ENCODE assay signal across 15 cellular contexts in the genomic region with DNA sequence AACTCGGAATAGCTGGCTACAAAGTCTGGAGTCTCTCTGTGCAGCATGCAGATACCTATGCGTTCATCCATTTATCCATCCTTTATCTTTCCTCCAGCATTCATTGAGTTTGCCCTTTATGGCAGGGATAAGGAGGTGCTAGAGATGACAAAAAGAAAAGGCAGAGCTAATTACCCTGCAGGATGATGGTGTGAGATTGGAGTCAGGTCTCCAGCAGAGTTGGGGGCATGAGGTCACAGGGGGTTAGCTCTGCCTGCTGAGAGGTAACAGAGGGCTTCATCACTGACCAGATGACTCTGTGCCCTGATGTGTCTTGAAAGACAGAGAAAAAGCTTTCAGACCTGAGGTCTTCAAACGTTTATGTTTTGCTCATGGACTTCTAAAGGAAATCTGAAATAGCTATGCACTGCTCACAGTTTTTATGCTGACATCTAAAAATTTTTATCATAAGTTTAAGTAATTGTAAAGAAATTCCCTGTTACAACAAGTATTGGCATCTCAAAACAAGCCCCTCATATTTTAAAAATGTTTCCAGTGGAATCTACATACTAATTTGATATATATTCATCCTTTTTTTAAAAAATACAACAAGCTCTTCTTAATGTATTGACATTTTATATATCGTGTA.
DNase-seq lines count a peak whose midpoint lies in the region; ATAC-seq and TF ChIP-seq lines count a peak whose summit lies in the region.
"Had no signal": no experiment of that assay in that cellular context is flagged by ENCODE, and none has a peak within 500 bp of the region (broad histone marks: within the 10 kb centered on the region; RNA-seq: fewer than 3 reads in every experiment).

No MANE protein-coding gene starts in this region.

- peaks cover 26% of the 10 kb centered on the region for H3K4me1 Mint-ChIP-seq in endodermal cell
- peaks cover 43% of the 10 kb centered on the region for H3K4me1 Mint-ChIP-seq in neural progenitor cell

- H3K9me3 ChIP-seq in IMR-90 (ENCODE audit: control insufficient read depth, insufficient read depth, low read length) (no peaks in the 10 kb centered on the region), endodermal cell (ENCODE audit: control insufficient read depth, low read length) (no peaks in the 10 kb centered on the region), neural progenitor cell (ENCODE audit: low read depth) (no peaks in the 10 kb centered on the region), BE2C (no peaks in the 10 kb centered on the region)

- H2BK15ac ChIP-seq in IMR-90 (ENCODE audit: low read depth, low read length) = no peak overlapping the region

- no peak overlapping the region for H2BK120ac ChIP-seq in IMR-90 (ENCODE audit: low read depth, low read length)

- H3K4me3 Mint-ChIP-seq in endodermal cell = no peak overlapping the region
- H3K4me3 Mint-ChIP-seq in neural progenitor cell = peak overlapping the region; percentile 14
- H3K4me3 Mint-ChIP-seq: CD14-positive monocyte; CD8-positive, alpha-beta T cell had no signal

- H3K27ac ChIP-seq in IMR-90 (ENCODE audit: insufficient read depth, low read length) = no peak overlapping the region
- H3K27ac ChIP-seq in endodermal cell (ENCODE audit: low read depth, low read length) = no peak overlapping the region
- peak overlapping the region; percentile 73 for H3K27ac ChIP-seq in neural progenitor cell

- no peaks in the 10 kb centered on the region for H3K36me3 ChIP-seq in IMR-90 (ENCODE audit: control insufficient read depth, insufficient read depth, low read length)
- H3K36me3 ChIP-seq in endodermal cell (ENCODE audit: control insufficient read depth, insufficient read depth, low read length) = no peaks in the 10 kb centered on the region
- no peaks in the 10 kb centered on the region for H3K36me3 ChIP-seq in neural progenitor cell
- H3K36me3 ChIP-seq in BE2C = no peaks in the 10 kb centered on the region

- no peak overlapping the region for H4K8ac ChIP-seq in IMR-90 (ENCODE audit: low read depth in 2 of 2, low read length in 2 of 2)

- H2BK20ac ChIP-seq in IMR-90 (ENCODE audit: low read depth, low read length) = no peak overlapping the region

- H3K4me2 ChIP-seq in IMR-90 (ENCODE audit: low read depth, low read length) = no peak overlapping the region
- H3K4me2 ChIP-seq in neural progenitor cell = peak overlapping the region; percentile 58

- H3K18ac ChIP-seq in IMR-90 (ENCODE audit: low read depth, low read length) = no peak overlapping the region

- no peak overlapping the region for H3K27ac Mint-ChIP-seq in endodermal cell
- no peak overlapping the region for H3K27ac Mint-ChIP-seq in neural progenitor cell
- H3K27ac Mint-ChIP-seq: CD14-positive monocyte; CD8-positive, alpha-beta T cell had no signal

- H3F3A ChIP-seq in neural progenitor cell (ENCODE audit: low read depth) = peaks cover 32% of the 10 kb centered on the region

- H3K27me3 Mint-ChIP-seq in endodermal cell (ENCODE audit: insufficient read depth) (peaks cover 3% of the 10 kb centered on the region), neural progenitor cell (ENCODE audit: insufficient read depth, low read depth) (no peaks in the 10 kb centered on the region)

- H3K36me3 Mint-ChIP-seq in endodermal cell (ENCODE audit: low read depth) (no peaks in the 10 kb centered on the region), neural progenitor cell (peaks cover 3% of the 10 kb centered on the region)
- H3K36me3 Mint-ChIP-seq: CD14-positive monocyte; CD8-positive, alpha-beta T cell had no signal

- no peak overlapping the region for H3K14ac ChIP-seq in IMR-90 (replicated peaks; ENCODE audit: low read depth, low read length)

- in situ Hi-C loops in IMR-90 (cut with MboI; ENCODE audit: low sequenced_read_pairs) = no loop called here

- no peak overlapping the region for H2AFZ ChIP-seq in IMR-90 (replicated peaks; ENCODE audit: low read length, poor library complexity)
- no peak overlapping the region for H2AFZ ChIP-seq in neural progenitor cell (replicated peaks)

- no peaks in the 10 kb centered on the region for H3K79me1 ChIP-seq in IMR-90 (ENCODE audit: low read depth in 1 of 2, low read length in 2 of 2)

- no peak overlapping the region for H2AK9ac ChIP-seq in IMR-90 (replicated peaks; ENCODE audit: low read depth, low read length, poor library complexity)

- intact Hi-C loops in IMR-90 (cut with micrococcal nuclease) = loop anchor here (5.0 kb wide), 1 partner anchor 52 kb away; no protein-coding TSS in a partner anchor

- ATAC-seq in IMR-90 (ENCODE audit: low read depth) (no peak), HG02884 (IDR thresholded peaks at IDR 0.05; ENCODE audit: unreplicated experiment) (no peak)
- ATAC-seq: CD8-positive, alpha-beta T cell; HCT116 had no signal

- no TSS peak for BruUV-seq in IMR-90 (replicated peaks; lab: Mats Ljungman, UMichigan)

- H3K9ac ChIP-seq in IMR-90 (ENCODE audit: low read depth, low read length) (no peak overlapping the region), endodermal cell (ENCODE audit: extremely low read depth, low read length, poor library complexity, severe bottlenecking) (no peak overlapping the region), neural progenitor cell (no peak overlapping the region)

- TF ChIP-seq RAD21 in IMR-90 (IDR thresholded peaks at IDR 0.05; ENCODE audit: low read length) = no peak

- no peak overlapping the region for H4K91ac ChIP-seq in IMR-90 (ENCODE audit: insufficient read depth, low read depth, low read length)

- CTCF ChIA-PET in IMR-90 (lab: Yijun Ruan, JAX) = no interaction called here

- TF ChIP-seq CTCF in IMR-90 (conservative IDR thresholded peaks at IDR 0.05; ENCODE audit: low read depth, low read length) = no peak
- no peak for TF ChIP-seq CTCF in endodermal cell (conservative IDR thresholded peaks at IDR 0.05)
- TF ChIP-seq CTCF in neural progenitor cell (IDR thresholded peaks at IDR 0.05) = no peak
- TF ChIP-seq CTCF in BE2C (IDR thresholded peaks at IDR 0.05; ENCODE audit: low read depth, low read length) = no peak

- DNase-seq in ELF-1 (ENCODE audit: low read depth, low spot score) (peak; percentile 35), IMR-90 (no peak), endodermal cell (peak; percentile 80), neural progenitor cell (ENCODE audit: low spot score) (peak; percentile 81), UCSD-AML1 (lab: John Stamatoyannopoulos, UW; ENCODE audit: unreplicated experiment) (no peak), BE2C (no peak)
- DNase-seq: CD8-positive, alpha-beta T cell; COR-L47; DMS153; DMS79 treated with DMSO at 0.1 percent for 48 hours; EL; GF-D8 had no signal

- H4K20me1 ChIP-seq in IMR-90 (ENCODE audit: insufficient read depth, low read length) = no peaks in the 10 kb centered on the region
- H4K20me1 ChIP-seq in neural progenitor cell (ENCODE audit: low read depth) = no peaks in the 10 kb centered on the region

- no peak overlapping the region for H3K23ac ChIP-seq in IMR-90 (ENCODE audit: low read depth, low read length)

- H2BK5ac ChIP-seq in IMR-90 (ENCODE audit: low read depth, low read length, poor library complexity, severe bottlenecking) = no peak overlapping the region

- no peak overlapping the region for H4K5ac ChIP-seq in IMR-90 (ENCODE audit: low read depth, low read length)

- no peak overlapping the region for H3K4me3 ChIP-seq in IMR-90 (ENCODE audit: insufficient read depth, low read depth, low read length)
- no peak overlapping the region for H3K4me3 ChIP-seq in endodermal cell (ENCODE audit: low read length)
- H3K4me3 ChIP-seq in neural progenitor cell = peak overlapping the region; percentile 15
- H3K4me3 ChIP-seq in BE2C (ENCODE audit: low read depth, low read length) = no peak overlapping the region

- TF ChIP-seq POLR2A in IMR-90 (IDR thresholded peaks at IDR 0.05; ENCODE audit: low read depth, low read length) = no peak

- no peaks in the 10 kb centered on the region for H3K79me2 ChIP-seq in neural progenitor cell (ENCODE audit: low read depth)

- H3K4me1 ChIP-seq in IMR-90 (ENCODE audit: control insufficient read depth, insufficient read depth, low read length) = peaks cover 10% of the 10 kb centered on the region; the same call in 1 of the 2 replicates
- peaks cover 12% of the 10 kb centered on the region for H3K4me1 ChIP-seq in endodermal cell (ENCODE audit: control insufficient read depth, insufficient read depth, low read length)
- H3K4me1 ChIP-seq in neural progenitor cell = peaks cover 41% of the 10 kb centered on the region
- H3K4me1 ChIP-seq in BE2C = no peaks in the 10 kb centered on the region

- no peaks in the 10 kb centered on the region for H3K9me1 ChIP-seq in IMR-90 (ENCODE audit: insufficient read depth, low read length)

- dilution Hi-C loops in IMR-90 (cut with HindIII; ENCODE audit: low sequenced_read_pairs, unreplicated experiment) = no loop called here

- no peak overlapping the region for H3K4ac ChIP-seq in IMR-90 (ENCODE audit: low read depth, low read length)

- H3K27me3 ChIP-seq in IMR-90 (ENCODE audit: control insufficient read depth, insufficient read depth, low read length) (no peaks in the 10 kb centered on the region), endodermal cell (ENCODE audit: control insufficient read depth, insufficient read depth, low read length, poor library complexity, severe bottlenecking) (no peaks in the 10 kb centered on the region), neural progenitor cell (no peaks in the 10 kb centered on the region), BE2C (no peaks in the 10 kb centered on the region)

- 0 out of 2 replicates have a peak overlapping the region, but pooled peaks have one; percentile 4 for H2AK5ac ChIP-seq in IMR-90 (ENCODE audit: low read depth, low read length)

- POLR2A ChIA-PET in IMR-90 (lab: Charles Lee; ENCODE audit: unreplicated experiment) = no interaction called here

- no CpG with 5 or more reads among the region's 4 CpGs for WGBS in IMR-90 (ENCODE audit: extremely low coverage in 2 of 2, insufficient read length in 1 of 2), 2 experiments
- WGBS in endodermal cell (ENCODE audit: insufficient coverage in 1 of 2, insufficient read length in 1 of 2), 2 experiments = 47 to 55% methylated on average over 2 to 4 of the region's 4 CpGs

- peaks cover 3% of the 10 kb centered on the region for H3K9me3 Mint-ChIP-seq in endodermal cell
- H3K9me3 Mint-ChIP-seq in neural progenitor cell = peaks cover 7% of the 10 kb centered on the region
- H3K9me3 Mint-ChIP-seq: CD8-positive, alpha-beta T cell had no signal

- H3K56ac ChIP-seq in IMR-90 (ENCODE audit: extremely low read depth, insufficient read depth, low read length) = no peak overlapping the region

TF ChIP-seq in IMR-90, 13 proteins besides CTCF, POLR2A, EP300 and RAD21 (continues in another document):
- TF ChIP-seq CHD1 (IDR thresholded peaks at IDR 0.05; ENCODE audit: low read depth, low read length) = no peak
- TF ChIP-seq FOS (IDR thresholded peaks at IDR 0.05; ENCODE audit: low read depth, low read length) = no peak
- no peak for TF ChIP-seq NFE2L2 (IDR thresholded peaks at IDR 0.05; ENCODE audit: low read depth, low read length)

Comparison
In these comparisons a context has a peak if more than half of its experiments do, and no peak if none do; other contexts are left out.
1. DNase-seq: peak in ELF-1 (single experiment), endodermal cell (single experiment) and neural progenitor cell (single experiment); none in IMR-90 (single experiment), UCSD-AML1 (single experiment) and BE2C (single experiment).